ENCODE assay signal across 8 cellular contexts in genomic region chr5:81851481-81852178, GRCh38.
DNase-seq lines count a peak whose midpoint lies in the region; ATAC-seq and TF ChIP-seq lines count a peak whose summit lies in the region.

No MANE protein-coding gene starts in this region.

- peak overlapping the region; percentile 92 for H3K9ac ChIP-seq in Loucy (ENCODE audit: low read depth, low read length, poor library complexity, severe bottlenecking)

- H3F3A ChIP-seq in Loucy (ENCODE audit: low read depth) = no peaks in the 10 kb centered on the region

- peak overlapping the region; percentile 69 for H3K4me2 ChIP-seq in Loucy (ENCODE audit: low read depth, low read length, poor library complexity, severe bottlenecking)

- no peaks in the 10 kb centered on the region for H3K9me2 ChIP-seq in Loucy (replicated peaks; ENCODE audit: low read depth, low read length)

- H3K4me3 ChIP-seq in Loucy (ENCODE audit: low read length, poor library complexity, severe bottlenecking) = peak overlapping the region; percentile 80
- peak overlapping the region; percentile 18 for H3K4me3 ChIP-seq in RWPE2 (ENCODE audit: severe bottlenecking)
- peak overlapping the region; percentile 50 for H3K4me3 ChIP-seq in fibroblast of pulmonary artery (replicated peaks; ENCODE audit: low read depth, low read length)

- H3K36me3 ChIP-seq in Loucy (ENCODE audit: insufficient read depth, low read length) (no peaks in the 10 kb centered on the region), RWPE2 (ENCODE audit: low read depth) (no peaks in the 10 kb centered on the region)

- H3K27me3 ChIP-seq in Loucy (ENCODE audit: insufficient read depth, low read length, poor library complexity, severe bottlenecking) = no peaks in the 10 kb centered on the region
- no peaks in the 10 kb centered on the region for H3K27me3 ChIP-seq in RWPE2 (ENCODE audit: insufficient read depth, poor library complexity, severe bottlenecking)

- TF ChIP-seq CTCF in Loucy (conservative IDR thresholded peaks at IDR 0.05; ENCODE audit: low read length) (no peak), RWPE2 (IDR thresholded peaks at IDR 0.05; ENCODE audit: poor library complexity, severe bottlenecking) (no peak), fibroblast of pulmonary artery (IDR thresholded peaks at IDR 0.05; ENCODE audit: low read length, missing control alignments) (no peak), natural killer cell (IDR thresholded peaks at IDR 0.05) (no peak)

- H2AFZ ChIP-seq in Loucy (ENCODE audit: low read length) = 0 out of 2 replicates have a peak overlapping the region, but pooled peaks have one; percentile 17

- intact Hi-C loops in natural killer cell (cut with micrococcal nuclease) = loop anchor here (1.0 to 10.0 kb wide), 4 partner anchors 100 to 344 kb away; partner anchors contain the start of genes ATG10 and SSBP2

- no peaks in the 10 kb centered on the region for H3K36me3 Mint-ChIP-seq in natural killer cell

- no peaks in the 10 kb centered on the region for H3K9me3 ChIP-seq in Loucy (ENCODE audit: insufficient read depth, low read depth, low read length)
- H3K9me3 ChIP-seq in RWPE2 (ENCODE audit: severe bottlenecking) = no peaks in the 10 kb centered on the region

- no peaks in the 10 kb centered on the region for H3K9me3 Mint-ChIP-seq in natural killer cell

- no peaks in the 10 kb centered on the region for H4K20me1 ChIP-seq in Loucy (ENCODE audit: insufficient read depth, low read length, poor library complexity, severe bottlenecking)

- DNase-seq in Daoy (ENCODE audit: low read depth) (peak; percentile 96), GOT3 (lab: John Stamatoyannopoulos, UW) (peak; percentile 79), RWPE2 (ENCODE audit: low spot score) (peak; percentile 88), fibroblast of pulmonary artery (ENCODE audit: low read depth) (peak; percentile 97), natural killer cell (peak; percentile 88)
- DNase-seq in activated effector memory CD4-positive, alpha-beta T cell treated with Interleukin-2 at 50 U/mL for 16 hours = peak; percentile 86
- DNase-seq in stimulated activated naive CD4-positive, alpha-beta T cell (lab: John Stamatoyannopoulos, UW) = peak; percentile 83 to 90 (median 85)

- peak; percentile 86 for ATAC-seq in RWPE2 (ENCODE audit: low read depth)
- ATAC-seq in natural killer cell = peak; percentile 94 to 96 (median 94)

- H3K4me1 ChIP-seq in Loucy (ENCODE audit: insufficient read depth, low read length, poor library complexity, severe bottlenecking) (peaks cover 76% of the 10 kb centered on the region), RWPE2 (ENCODE audit: insufficient read depth, poor library complexity, severe bottlenecking) (peaks cover 32% of the 10 kb centered on the region)

- peak overlapping the region; percentile 90 to 95 for H3K27ac Mint-ChIP-seq in natural killer cell

- peaks cover 27% of the 10 kb centered on the region for H3K79me2 ChIP-seq in Loucy (ENCODE audit: insufficient read depth, low read length)

- H3K4me1 Mint-ChIP-seq in natural killer cell = peaks cover 32 to 33% of the 10 kb centered on the region in 2 donors

- H3K27ac ChIP-seq in RWPE2 (ENCODE audit: poor library complexity, severe bottlenecking) = peak overlapping the region; percentile 22

- H3K27me3 Mint-ChIP-seq in natural killer cell (ENCODE audit: low read depth in 2 of 2) = peaks cover 4 to 16% of the 10 kb centered on the region in 2 donors

- peak overlapping the region; percentile 99 for H3K4me3 Mint-ChIP-seq in natural killer cell

Comparison
In these comparisons a context has a peak if more than half of its experiments do, and no peak if none do; other contexts are left out.
1. Peak in every context shown above with its lines: DNase-seq, ATAC-seq, H3K4me3 ChIP-seq and H3K27ac ChIP-seq.
2. H3K4me3 ChIP-seq: peak in every context shown above with its lines; median percentile 80 in Loucy; 50 in fibroblast of pulmonary artery; 18 in RWPE2.